Comparison of ENCODE assay signal across 25 cellular contexts in the genomic region with DNA sequence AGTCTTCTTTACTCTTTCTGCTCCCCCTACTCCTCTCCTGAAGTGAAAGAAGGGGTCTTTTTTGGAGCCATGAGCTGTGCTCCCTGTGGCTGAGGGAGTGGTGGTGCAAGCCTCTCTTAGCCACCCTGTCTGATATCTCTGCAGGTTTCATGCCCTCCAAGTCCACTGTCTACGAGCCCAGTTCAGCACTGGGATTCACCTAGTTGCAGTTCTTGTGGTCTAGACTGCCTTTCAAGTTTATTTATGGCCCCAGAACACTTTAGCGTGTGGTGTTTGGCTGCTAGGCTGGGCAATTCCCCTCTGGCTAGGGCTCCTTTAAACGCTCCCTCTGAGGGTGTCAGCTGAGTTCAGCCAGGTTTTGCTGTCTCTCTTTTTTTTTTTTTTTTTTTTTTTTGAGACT.
"Had no signal": no experiment of that assay in that cellular context is flagged by ENCODE, and none has a peak within 500 bp of the region (broad histone marks: within the 10 kb centered on the region; RNA-seq: fewer than 3 reads in every experiment).

No MANE protein-coding gene starts in this region.

- H3K36me3 Mint-ChIP-seq: activated naive CD4-positive, alpha-beta T cell treated with anti-CD3 and anti-CD28 coated beads, Interleukin-2, amount 10 ng/mL, durations not matched to agents 7 days and 5 days; activated naive CD8-positive, alpha-beta T cell; brain had no signal

- DNase-seq: activated CD4-positive, alpha-beta T cell treated with anti-CD3 and anti-CD28 coated beads, Interleukin-2, amount 10 ng/mL, durations not matched to agents 7 days and 5 days; activated CD4-positive, alpha-beta T cell treated with anti-CD3 and anti-CD28 coated beads, Interleukin-2, amount 50 U/mL, for 48 hours; activated CD8-positive, alpha-beta T cell treated with anti-CD3 and anti-CD28 coated beads, Interleukin-2, amount 10 ng/mL, durations not matched to agents 7 days and 5 days; activated effector memory CD4-positive, alpha-beta T cell treated with Interleukin-2 at 50 U/mL for 16 hours; activated naive CD4-positive, alpha-beta T cell treated with anti-CD3 and anti-CD28 coated beads, Interleukin-2, amount 10 ng/mL, durations not matched to agents 7 days and 5 days; activated naive CD8-positive, alpha-beta T cell treated with anti-CD3 and anti-CD28 coated beads, Interleukin-2, amount 50 U/mL, for 24 hours; activated T-cell treated with anti-CD3 and anti-CD28 coated beads, Interleukin-2, amount 50 U/mL, for 4 hours; anterior cingulate cortex; caudate nucleus; NCI-H1048; NCI-H146; NCI-H187; NCI-H2029 treated with DMSO at 0.1 percent for 48 hours; NCI-H2107; NCI-H2171; NCI-H510A; NCI-H526; NCI-H748 treated with DMSO at 0.1 percent for 48 hours; PC-9; Right ventricle myocardium superior; T1000 had no signal

- H3K4me3 Mint-ChIP-seq: activated CD4-positive, alpha-beta T cell treated with anti-CD3 and anti-CD28 coated beads, Interleukin-2, amount 10 ng/mL, durations not matched to agents 7 days and 5 days; activated CD8-positive, alpha-beta T cell treated with anti-CD3 and anti-CD28 coated beads, Interleukin-2, amount 10 ng/mL, durations not matched to agents 7 days and 5 days; activated naive CD4-positive, alpha-beta T cell treated with anti-CD3 and anti-CD28 coated beads, Interleukin-2, amount 10 ng/mL, durations not matched to agents 7 days and 5 days; activated naive CD8-positive, alpha-beta T cell; activated naive CD8-positive, alpha-beta T cell treated with anti-CD3 and anti-CD28 coated beads, Interleukin-2, amount 50 U/mL, for 24 hours; activated T-cell treated with anti-CD3 and anti-CD28 coated beads, Interleukin-2, amount 50 U/mL, for 4 hours; brain had no signal

- H3K27me3 Mint-ChIP-seq: activated CD4-positive, alpha-beta T cell treated with anti-CD3 and anti-CD28 coated beads, Interleukin-2, amount 10 ng/mL, durations not matched to agents 7 days and 5 days; activated naive CD4-positive, alpha-beta T cell treated with anti-CD3 and anti-CD28 coated beads, Interleukin-2, amount 10 ng/mL, durations not matched to agents 7 days and 5 days; activated naive CD8-positive, alpha-beta T cell; activated naive CD8-positive, alpha-beta T cell treated with anti-CD3 and anti-CD28 coated beads, Interleukin-2, amount 50 U/mL, for 24 hours; brain had no signal

- H3K27ac ChIP-seq: PC-9 had no signal

- FAIRE-seq: bronchial epithelial cell, RCC 7860 had no signal

- H3K4me2 ChIP-seq: PC-9 had no signal

- H3K27ac Mint-ChIP-seq: activated CD4-positive, alpha-beta T cell treated with anti-CD3 and anti-CD28 coated beads, Interleukin-2, amount 10 ng/mL, durations not matched to agents 7 days and 5 days; activated CD8-positive, alpha-beta T cell treated with anti-CD3 and anti-CD28 coated beads, Interleukin-2, amount 10 ng/mL, durations not matched to agents 7 days and 5 days; activated naive CD4-positive, alpha-beta T cell treated with anti-CD3 and anti-CD28 coated beads, Interleukin-2, amount 10 ng/mL, durations not matched to agents 7 days and 5 days; activated naive CD8-positive, alpha-beta T cell; activated naive CD8-positive, alpha-beta T cell treated with anti-CD3 and anti-CD28 coated beads, Interleukin-2, amount 50 U/mL, for 24 hours; brain had no signal

- H3K4me3 ChIP-seq: PC-9 had no signal

- H2AFZ ChIP-seq: PC-9 had no signal

- H3K4me1 Mint-ChIP-seq: activated CD4-positive, alpha-beta T cell treated with anti-CD3 and anti-CD28 coated beads, Interleukin-2, amount 10 ng/mL, durations not matched to agents 7 days and 5 days; activated naive CD4-positive, alpha-beta T cell treated with anti-CD3 and anti-CD28 coated beads, Interleukin-2, amount 10 ng/mL, durations not matched to agents 7 days and 5 days; activated naive CD8-positive, alpha-beta T cell treated with anti-CD3 and anti-CD28 coated beads, Interleukin-2, amount 50 U/mL, for 24 hours had no signal

- ATAC-seq: activated CD8-positive, alpha-beta T cell treated with anti-CD3 and anti-CD28 coated beads, Interleukin-2, amount 10 ng/mL, durations not matched to agents 7 days and 5 days; activated naive CD8-positive, alpha-beta T cell treated with anti-CD3 and anti-CD28 coated beads, Interleukin-2, amount 50 U/mL, for 24 hours; activated T-cell treated with anti-CD3 and anti-CD28 coated beads, Interleukin-2, amount 50 U/mL, for 4 hours had no signal
